Comparison of ENCODE assay signal across 25 cellular contexts in genomic region chr6:28765978-28766351, GRCh38.
DNase-seq lines count a peak whose midpoint lies in the region; TF ChIP-seq lines count a peak whose summit lies in the region.
"Had no signal": no experiment of that assay in that cellular context is flagged by ENCODE, and none has a peak within 500 bp of the region (broad histone marks: within the 10 kb centered on the region; RNA-seq: fewer than 3 reads in every experiment).

No MANE protein-coding gene starts in this region.

- no peak for DNase-seq in T-helper 1 cell
- DNase-seq in LNCaP clone FGC (ENCODE audit: low read depth): no peak
- DNase-seq in endothelial cell (ENCODE audit: low spot score): no peak
- DNase-seq in neural progenitor cell (ENCODE audit: low spot score): peak; percentile 69
- no peak for DNase-seq in uterus
- no peak for DNase-seq in DMS 273 (lab: John Stamatoyannopoulos, UW; ENCODE audit: unreplicated experiment)
- no peak for DNase-seq in NCI-H524 treated with DMSO at 0.1 percent for 48 hours (lab: John Stamatoyannopoulos, UW)
- DNase-seq: activated CD4-positive, alpha-beta T cell treated with anti-CD3 and anti-CD28 coated beads, Interleukin-2, amount 10 ng/mL, durations not matched to agents 7 days and 5 days; effector memory CD4-positive, alpha-beta T cell; EL; esophagus squamous epithelium; gastrocnemius medialis; Karpas-422; left colon; naive thymus-derived CD8-positive, alpha-beta T cell; NCI-H187; NCI-H526 treated with DMSO at 0.1 percent for 48 hours; ovary; right cardiac atrium; SHP77 treated with DMSO at 0.1 percent for 48 hours; T-cell; transverse colon had no signal

- H3K27ac ChIP-seq in neural progenitor cell (no peak overlapping the region), uterus (no peak overlapping the region)
- H3K27ac ChIP-seq: esophagus squamous epithelium, gastrocnemius medialis, ovary, transverse colon had no signal

- peak overlapping the region; percentile 51 for H3K4me2 ChIP-seq in neural progenitor cell

- peaks cover 63% of the 10 kb centered on the region for H3K27me3 Mint-ChIP-seq in T-helper 1 cell treated with Interleukin-12 subunit alpha and Interleukin-12 subunit beta and Interleukin-4 antibody, amounts not matched to agents 30 μg/mL and 1 μg/mL, for 36 hours (ENCODE audit: low read depth)
- H3K27me3 Mint-ChIP-seq in endothelial cell (ENCODE audit: unreplicated experiment) (peaks cover 40% of the 10 kb centered on the region), neural progenitor cell (ENCODE audit: insufficient read depth, low read depth) (peaks cover 90% of the 10 kb centered on the region)

- peaks cover 62% of the 10 kb centered on the region for H4K20me1 ChIP-seq in neural progenitor cell (ENCODE audit: low read depth)

- H3K4me1 ChIP-seq in neural progenitor cell (peaks cover 14% of the 10 kb centered on the region), uterus (no peaks in the 10 kb centered on the region)
- H3K4me1 ChIP-seq: gastrocnemius medialis, transverse colon had no signal

- H3K27me3 ChIP-seq in neural progenitor cell (peaks cover 100% of the 10 kb centered on the region), uterus (peaks cover 0 to 25% of the 10 kb centered on the region in 2 donors)
- H3K27me3 ChIP-seq: ovary had no signal

- H3K9me3 Mint-ChIP-seq in T-helper 1 cell treated with Interleukin-12 subunit alpha and Interleukin-12 subunit beta and Interleukin-4 antibody, amounts not matched to agents 30 μg/mL and 1 μg/mL, for 36 hours: peaks cover 12% of the 10 kb centered on the region
- no peaks in the 10 kb centered on the region for H3K9me3 Mint-ChIP-seq in endothelial cell (ENCODE audit: unreplicated experiment)
- H3K9me3 Mint-ChIP-seq in neural progenitor cell: peaks cover 9% of the 10 kb centered on the region

- TF ChIP-seq CTCF in LNCaP clone FGC (IDR thresholded peaks at IDR 0.05; ENCODE audit: control insufficient read depth, extremely low read depth, insufficient read depth) (no peak), endothelial cell (IDR thresholded peaks at IDR 0.05; ENCODE audit: unreplicated experiment) (no peak), neural progenitor cell (IDR thresholded peaks at IDR 0.05) (no peak), uterus (IDR thresholded peaks at IDR 0.05) (no peak)

- no peaks in the 10 kb centered on the region for H3K4me1 Mint-ChIP-seq in T-helper 1 cell treated with Interleukin-12 subunit alpha and Interleukin-12 subunit beta and Interleukin-4 antibody, amounts not matched to agents 30 μg/mL and 1 μg/mL, for 36 hours (ENCODE audit: low read depth)
- H3K4me1 Mint-ChIP-seq in endothelial cell (ENCODE audit: unreplicated experiment) (peaks cover 36% of the 10 kb centered on the region), neural progenitor cell (peaks cover 8% of the 10 kb centered on the region)
- H3K4me1 Mint-ChIP-seq: activated CD4-positive, alpha-beta T cell treated with anti-CD3 and anti-CD28 coated beads, Interleukin-2, amount 10 ng/mL, durations not matched to agents 7 days and 5 days; activated T-helper 17 cell treated with anti-CD3 and anti-CD28 coated beads, Interleukin-2, amount 50 U/mL, for 72 hours; B cell; T-cell had no signal

- H3K79me2 ChIP-seq in neural progenitor cell (ENCODE audit: low read depth): no peaks in the 10 kb centered on the region

- H3K4me3 Mint-ChIP-seq in T-helper 1 cell treated with Interleukin-12 subunit alpha and Interleukin-12 subunit beta and Interleukin-4 antibody, amounts not matched to agents 30 μg/mL and 1 μg/mL, for 36 hours: no peak overlapping the region
- H3K4me3 Mint-ChIP-seq in endothelial cell (ENCODE audit: unreplicated experiment) (peak overlapping the region; percentile 79), neural progenitor cell (no peak overlapping the region)
- H3K4me3 Mint-ChIP-seq: activated CD4-positive, alpha-beta T cell treated with anti-CD3 and anti-CD28 coated beads, Interleukin-2, amount 10 ng/mL, durations not matched to agents 7 days and 5 days; activated T-helper 17 cell treated with anti-CD3 and anti-CD28 coated beads, Interleukin-2, amount 50 U/mL, for 72 hours; B cell; T-cell had no signal

- H3K9me3 ChIP-seq in neural progenitor cell (ENCODE audit: low read depth) (no peaks in the 10 kb centered on the region), uterus (no peaks in the 10 kb centered on the region)
- H3K9me3 ChIP-seq: transverse colon had no signal

- intact Hi-C loops in uterus (cut with DNase I; ENCODE audit: low total_unique reads): no loop called here

- TF ChIP-seq POLR2A in uterus (IDR thresholded peaks at IDR 0.05): no peak

- no peak overlapping the region for H2AFZ ChIP-seq in neural progenitor cell (replicated peaks)

- H3K36me3 ChIP-seq in neural progenitor cell (no peaks in the 10 kb centered on the region), uterus (no peaks in the 10 kb centered on the region)
- H3K36me3 ChIP-seq: esophagus squamous epithelium, gastrocnemius medialis, ovary, transverse colon had no signal

- peak overlapping the region; percentile 6 for H3K27ac Mint-ChIP-seq in T-helper 1 cell treated with Interleukin-12 subunit alpha and Interleukin-12 subunit beta and Interleukin-4 antibody, amounts not matched to agents 30 μg/mL and 1 μg/mL, for 36 hours
- H3K27ac Mint-ChIP-seq in endothelial cell (ENCODE audit: unreplicated experiment) (no peak overlapping the region), neural progenitor cell (no peak overlapping the region)
- H3K27ac Mint-ChIP-seq: activated CD4-positive, alpha-beta T cell treated with anti-CD3 and anti-CD28 coated beads, Interleukin-2, amount 10 ng/mL, durations not matched to agents 7 days and 5 days; activated T-helper 17 cell treated with anti-CD3 and anti-CD28 coated beads, Interleukin-2, amount 50 U/mL, for 72 hours; B cell; T-cell had no signal

- no peaks in the 10 kb centered on the region for H3K36me3 Mint-ChIP-seq in T-helper 1 cell treated with Interleukin-12 subunit alpha and Interleukin-12 subunit beta and Interleukin-4 antibody, amounts not matched to agents 30 μg/mL and 1 μg/mL, for 36 hours (ENCODE audit: low read depth)
- H3K36me3 Mint-ChIP-seq in endothelial cell (ENCODE audit: low read depth, unreplicated experiment) (peaks cover 10% of the 10 kb centered on the region), neural progenitor cell (peaks cover 1% of the 10 kb centered on the region)
- H3K36me3 Mint-ChIP-seq: T-cell had no signal

- H3K4me3 ChIP-seq in LNCaP clone FGC (ENCODE audit: low read depth, low read length) (peak overlapping the region; percentile 48), neural progenitor cell (peak overlapping the region; percentile 20), uterus (no peak overlapping the region)
- H3K4me3 ChIP-seq: esophagus squamous epithelium, gastrocnemius medialis, ovary, transverse colon had no signal

- H3F3A ChIP-seq in neural progenitor cell (ENCODE audit: low read depth): peaks cover 23% of the 10 kb centered on the region

- H3K9ac ChIP-seq in neural progenitor cell: no peak overlapping the region

Comparison
In these comparisons a context has a peak if more than half of its experiments do, and no peak if none do; other contexts are left out.
1. H3K4me3 ChIP-seq: peak in LNCaP clone FGC (single experiment) and neural progenitor cell (single experiment); none in uterus (0 of 2).